Comparison of ENCODE assay signal across 19 cellular contexts in the genomic region with DNA sequence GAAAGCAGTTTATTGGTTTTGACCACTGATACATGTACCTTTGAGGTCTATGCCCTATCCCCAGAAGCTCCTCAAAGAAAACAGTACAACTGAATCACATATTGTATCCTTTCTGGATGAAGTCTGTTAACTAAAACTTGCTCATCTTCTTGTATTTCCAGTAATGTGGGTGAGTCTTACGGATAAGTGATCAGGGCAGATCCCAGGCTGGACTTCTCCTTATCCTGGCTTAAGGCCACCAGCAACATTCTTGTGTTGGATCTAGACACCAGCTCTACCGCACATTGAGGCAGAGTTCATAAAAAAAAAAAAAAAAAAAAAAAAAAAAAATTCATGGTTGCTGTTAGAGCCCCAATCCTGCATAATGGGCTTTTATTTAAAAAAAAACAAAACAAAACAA.
"Had no signal": no experiment of that assay in that cellular context is flagged by ENCODE, and none has a peak within 500 bp of the region (broad histone marks: within the 10 kb centered on the region; RNA-seq: fewer than 3 reads in every experiment).

No MANE protein-coding gene starts in this region.

- DNase-seq: dermis blood vessel endothelial cell; dorsolateral prefrontal cortex; effector CD4-positive, alpha-beta T cell; effector memory CD4-positive, alpha-beta T cell; esophagus squamous epithelium; foreskin keratinocyte; heart right ventricle; hippocampal formation; left cardiac atrium; left lung; left ventricle myocardium superior; lower lobe of right lung; mesenchymal stem cell; mucosa of descending colon; naive B cell; naive thymus-derived CD8-positive, alpha-beta T cell had no signal

- ATAC-seq: foreskin keratinocyte; gastroesophageal sphincter; heart right ventricle; left cardiac atrium; left lung; left ventricle myocardium superior; lower lobe of right lung; mucosa of descending colon; naive thymus-derived CD8-positive, alpha-beta T cell had no signal

- H3K27ac Mint-ChIP-seq: mesothelial cell of epicardium; naive B cell; naive thymus-derived CD8-positive, alpha-beta T cell had no signal

- H3K36me3 ChIP-seq: esophagus squamous epithelium, gastroesophageal sphincter, left lung, lower lobe of right lung had no signal

- H3K4me1 Mint-ChIP-seq: mesothelial cell of epicardium; naive B cell; naive thymus-derived CD8-positive, alpha-beta T cell had no signal

- H3K4me3 ChIP-seq: coronary artery, dorsolateral prefrontal cortex, esophagus squamous epithelium, gastroesophageal sphincter, heart right ventricle, left lung, lower lobe of right lung, mucosa of descending colon had no signal

- H3K9me3 ChIP-seq: esophagus squamous epithelium, gastroesophageal sphincter, heart right ventricle, left lung, lower lobe of right lung, mucosa of descending colon had no signal

- H3K4me3 Mint-ChIP-seq: mesothelial cell of epicardium; naive B cell; naive thymus-derived CD8-positive, alpha-beta T cell had no signal

- H3K4me1 ChIP-seq: esophagus squamous epithelium, foreskin keratinocyte, gastroesophageal sphincter, heart right ventricle, left lung, lower lobe of right lung had no signal

- H3K27me3 ChIP-seq: esophagus squamous epithelium, foreskin keratinocyte, heart right ventricle, left lung had no signal

- H3K36me3 Mint-ChIP-seq: mesothelial cell of epicardium; naive B cell; naive thymus-derived CD8-positive, alpha-beta T cell had no signal

- H3K9me3 Mint-ChIP-seq: mesothelial cell of epicardium had no signal

- H3K27ac ChIP-seq: coronary artery, dorsolateral prefrontal cortex, esophagus squamous epithelium, foreskin keratinocyte, gastroesophageal sphincter, heart right ventricle, left lung, lower lobe of right lung had no signal
